Comparison of ENCODE assay signal across 1 cellular context in genomic region chr21:45364464-45365185, GRCh38.
TF ChIP-seq lines count a peak whose summit lies in the region.

No MANE protein-coding gene starts in this region.

TF ChIP-seq in H1, 55 proteins besides CTCF, POLR2A, EP300 and RAD21:
- peak; percentile 55 for TF ChIP-seq E2F6 (IDR thresholded peaks at IDR 0.05)
- TF ChIP-seq GTF2F1 (IDR thresholded peaks at IDR 0.05; ENCODE audit: borderline replicate concordance, low read depth, low read length) = no peak
